16 cellular contexts compared by ENCODE assay signal in the genomic region with DNA sequence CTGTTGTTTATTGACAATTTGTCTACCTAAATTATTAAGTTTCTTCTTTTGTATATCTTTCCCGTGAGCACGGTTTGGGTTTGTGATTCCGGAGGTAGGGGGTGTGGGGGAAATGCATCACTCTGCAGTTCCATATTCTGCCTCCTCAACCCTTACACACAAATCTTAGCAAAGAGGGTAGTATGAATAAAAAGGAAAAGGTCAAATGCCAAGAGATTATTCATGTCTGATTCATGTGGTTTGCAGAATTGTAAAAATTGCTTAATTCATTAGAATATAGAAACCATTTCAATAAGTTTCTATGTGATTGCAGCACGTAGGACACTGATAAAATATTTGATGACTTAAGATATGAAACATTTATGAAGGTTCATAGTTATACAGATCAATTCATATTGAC.
DNase-seq lines count a peak whose midpoint lies in the region; ATAC-seq and TF ChIP-seq lines count a peak whose summit lies in the region.
"Had no signal": no experiment of that assay in that cellular context is flagged by ENCODE, and none has a peak within 500 bp of the region (broad histone marks: within the 10 kb centered on the region; RNA-seq: fewer than 3 reads in every experiment).

No MANE protein-coding gene starts in this region.

- no peak for TF ChIP-seq RAD21 in IMR-90 (IDR thresholded peaks at IDR 0.05; ENCODE audit: low read length)

- BruUV-seq in IMR-90 (replicated peaks; lab: Mats Ljungman, UMichigan) (no TSS peak), mammary epithelial cell (replicated peaks; lab: Mats Ljungman, UMichigan) (no TSS peak)

- DNase-seq in IMR-90 (peak; percentile 58), mammary epithelial cell (peak; percentile 51), fibroblast of peridontal ligament (ENCODE audit: extremely low read depth) (peak; percentile 15), NCI-H146 (lab: John Stamatoyannopoulos, UW) (no peak), NOMO-1 (lab: John Stamatoyannopoulos, UW; ENCODE audit: unreplicated experiment in 2 of 2) (no peak)
- DNase-seq in activated CD4-positive, alpha-beta T cell treated with anti-CD3 and anti-CD28 coated beads, Interleukin-2, amount 50 U/mL, for 1 hour: no peak
- DNase-seq: 8988T, NCI-H1092, NCI-H1694, NCI-H345, NCI-H526 treated with DMSO at 0.1 percent for 48 hours, PC-9, Right ventricle myocardium superior had no signal

- WGBS in IMR-90 (ENCODE audit: extremely low coverage in 2 of 2, insufficient read length in 1 of 2), 2 experiments: no CpG with 5 or more reads among the region's 4 CpGs
- 78% methylated on average over 4 of the region's 4 CpGs for WGBS in mammary epithelial cell (ENCODE audit: low coverage, missing lambda C conversion rate)

- H3K18ac ChIP-seq in IMR-90 (ENCODE audit: low read depth, low read length): no peak overlapping the region

- no peak overlapping the region for H2BK20ac ChIP-seq in IMR-90 (ENCODE audit: low read depth, low read length)

- no peak overlapping the region for H3K14ac ChIP-seq in IMR-90 (replicated peaks; ENCODE audit: low read depth, low read length)

- no peak overlapping the region for H3K4ac ChIP-seq in IMR-90 (ENCODE audit: low read depth, low read length)

- H3K79me1 ChIP-seq in IMR-90 (ENCODE audit: low read depth in 1 of 2, low read length in 2 of 2): no peaks in the 10 kb centered on the region

- H2BK5ac ChIP-seq in IMR-90 (ENCODE audit: low read depth, low read length, poor library complexity, severe bottlenecking): no peak overlapping the region

- H2AK9ac ChIP-seq in IMR-90 (replicated peaks; ENCODE audit: low read depth, low read length, poor library complexity): no peak overlapping the region

- H3K4me3 ChIP-seq in ACC112 (ENCODE audit: low read depth, low read length) (peak overlapping the region; percentile 24; the same call in 1 of the 2 replicates), IMR-90 (ENCODE audit: insufficient read depth, low read depth, low read length) (no peak overlapping the region), mammary epithelial cell (replicated peaks in 1 of 3; ENCODE audit: insufficient read depth in 1 of 3, low read depth in 2 of 3, low read length in 3 of 3) (no peak overlapping the region)
- H3K4me3 ChIP-seq: BLaER1 treated with 17β-estradiol and CSF1 and Interleukin-3, amounts not matched to agents 10 nM and 100 nM; PC-9 had no signal

- dilution Hi-C loops in IMR-90 (cut with HindIII; ENCODE audit: low sequenced_read_pairs, unreplicated experiment) (no loop called here), mammary epithelial cell (cut with HindIII; ENCODE audit: low sequenced_read_pairs) (no loop called here)

- H2AFZ ChIP-seq in ACC112 (ENCODE audit: low read length, unreplicated experiment) (peak overlapping the region; percentile 15), IMR-90 (replicated peaks; ENCODE audit: low read length, poor library complexity) (no peak overlapping the region), mammary epithelial cell (ENCODE audit: low read depth, low read length) (no peak overlapping the region)

- H4K5ac ChIP-seq in IMR-90 (ENCODE audit: low read depth, low read length): no peak overlapping the region

- H3K36me3 ChIP-seq in ACC112 (ENCODE audit: insufficient read depth, low read length): no peaks in the 10 kb centered on the region
- no peaks in the 10 kb centered on the region for H3K36me3 ChIP-seq in IMR-90 (ENCODE audit: control insufficient read depth, insufficient read depth, low read length)
- H3K36me3 ChIP-seq in mammary epithelial cell (ENCODE audit: insufficient read depth, low read length): no peaks in the 10 kb centered on the region
- H3K36me3 ChIP-seq: BLaER1 treated with 17β-estradiol and CSF1 and Interleukin-3, amounts not matched to agents 10 nM and 100 nM had no signal

- no peak overlapping the region for H4K91ac ChIP-seq in IMR-90 (ENCODE audit: insufficient read depth, low read depth, low read length)

- no peak overlapping the region for H3K4me2 ChIP-seq in IMR-90 (ENCODE audit: low read depth, low read length)
- no peak overlapping the region for H3K4me2 ChIP-seq in mammary epithelial cell (ENCODE audit: insufficient read depth, low read depth, low read length)
- H3K4me2 ChIP-seq: BLaER1 treated with 17β-estradiol and CSF1 and Interleukin-3, amounts not matched to agents 10 nM and 100 nM; PC-9 had no signal

- H3K27ac ChIP-seq in ACC112 (ENCODE audit: low read depth, low read length) (peak overlapping the region; percentile 55), IMR-90 (ENCODE audit: insufficient read depth, low read length) (no peak overlapping the region), mammary epithelial cell (ENCODE audit: insufficient read depth, low read depth, low read length) (no peak overlapping the region)
- H3K27ac ChIP-seq: BLaER1 treated with 17β-estradiol and CSF1 and Interleukin-3, amounts not matched to agents 10 nM and 100 nM; PC-9 had no signal

- H3K56ac ChIP-seq in IMR-90 (ENCODE audit: extremely low read depth, insufficient read depth, low read length): no peak overlapping the region

- intact Hi-C loops in IMR-90 (cut with micrococcal nuclease): no loop called here
- intact Hi-C loops in mammary epithelial cell (cut with micrococcal nuclease): loop anchor here (2.0 to 10.0 kb wide), 4 partner anchors 37 to 261 kb away; no protein-coding TSS in a partner anchor

- H3K23ac ChIP-seq in IMR-90 (ENCODE audit: low read depth, low read length): no peak overlapping the region

- H3K9me1 ChIP-seq in IMR-90 (ENCODE audit: insufficient read depth, low read length): peaks cover 5% of the 10 kb centered on the region

- no peak for ATAC-seq in IMR-90 (ENCODE audit: low read depth)
- ATAC-seq in HG02885 (IDR thresholded peaks at IDR 0.05; ENCODE audit: poor library complexity, unreplicated experiment): no peak

- H3K9me3 ChIP-seq in IMR-90 (ENCODE audit: control insufficient read depth, insufficient read depth, low read length) (peaks cover 3% of the 10 kb centered on the region; the same call in 1 of the 2 replicates), mammary epithelial cell (replicated peaks; ENCODE audit: insufficient read depth, low read length) (peaks cover 4% of the 10 kb centered on the region)

- in situ Hi-C loops in IMR-90 (cut with MboI; ENCODE audit: low sequenced_read_pairs) (no loop called here), mammary epithelial cell (cut with MboI; ENCODE audit: low sequenced_read_pairs in 2 of 2) (no loop called here)

- H4K20me1 ChIP-seq in IMR-90 (ENCODE audit: insufficient read depth, low read length) (no peaks in the 10 kb centered on the region), mammary epithelial cell (ENCODE audit: insufficient read depth, low read length) (no peaks in the 10 kb centered on the region)
- H4K20me1 ChIP-seq: BLaER1 treated with 17β-estradiol and CSF1 and Interleukin-3, amounts not matched to agents 10 nM and 100 nM had no signal

- H3K27me3 ChIP-seq in ACC112 (ENCODE audit: insufficient read depth, low read length): no peaks in the 10 kb centered on the region
- no peaks in the 10 kb centered on the region for H3K27me3 ChIP-seq in IMR-90 (ENCODE audit: control insufficient read depth, insufficient read depth, low read length)
- H3K27me3 ChIP-seq in mammary epithelial cell (ENCODE audit: insufficient read depth, low read length): no peaks in the 10 kb centered on the region
- H3K27me3 ChIP-seq: BLaER1 treated with 17β-estradiol and CSF1 and Interleukin-3, amounts not matched to agents 10 nM and 100 nM had no signal

- no peak overlapping the region for H3K9ac ChIP-seq in IMR-90 (ENCODE audit: low read depth, low read length)
- H3K9ac ChIP-seq in mammary epithelial cell (ENCODE audit: insufficient read depth, low read length): no peak overlapping the region
- H3K9ac ChIP-seq: BLaER1 treated with 17β-estradiol and CSF1 and Interleukin-3, amounts not matched to agents 10 nM and 100 nM had no signal

- no peak overlapping the region for H2BK120ac ChIP-seq in IMR-90 (ENCODE audit: low read depth, low read length)

- no peak overlapping the region for H2BK15ac ChIP-seq in IMR-90 (ENCODE audit: low read depth, low read length)

- TF ChIP-seq POLR2A in IMR-90 (IDR thresholded peaks at IDR 0.05; ENCODE audit: low read depth, low read length): no peak

- no peaks in the 10 kb centered on the region for H3K79me2 ChIP-seq in ACC112 (ENCODE audit: control insufficient read depth, insufficient read depth, low read length, unreplicated experiment)
- H3K79me2 ChIP-seq in mammary epithelial cell (ENCODE audit: insufficient read depth, low read length): no peaks in the 10 kb centered on the region

- H3K4me1 ChIP-seq in ACC112 (ENCODE audit: control insufficient read depth, insufficient read depth, low read length, unreplicated experiment) (peaks cover 18% of the 10 kb centered on the region), IMR-90 (ENCODE audit: control insufficient read depth, insufficient read depth, low read length) (peaks cover 4% of the 10 kb centered on the region), mammary epithelial cell (ENCODE audit: insufficient read depth, low read length) (peaks cover 9% of the 10 kb centered on the region)
- H3K4me1 ChIP-seq: BLaER1 treated with 17β-estradiol and CSF1 and Interleukin-3, amounts not matched to agents 10 nM and 100 nM had no signal

- TF ChIP-seq CTCF in IMR-90 (conservative IDR thresholded peaks at IDR 0.05; ENCODE audit: low read depth, low read length) (no peak), mammary epithelial cell (conservative IDR thresholded peaks at IDR 0.05 in 1 of 2, IDR thresholded peaks at IDR 0.05 in 1 of 2; ENCODE audit: extremely low read depth in 1 of 2, insufficient read depth in 1 of 2, low read depth in 1 of 2, low read length in 2 of 2) (no peak)

- no peak overlapping the region for H2AK5ac ChIP-seq in IMR-90 (ENCODE audit: low read depth, low read length)

- POLR2A ChIA-PET in IMR-90 (lab: Charles Lee; ENCODE audit: unreplicated experiment): no interaction called here

- CTCF ChIA-PET in IMR-90 (lab: Yijun Ruan, JAX) (no interaction called here), mammary epithelial cell (lab: Charles Lee; ENCODE audit: low non-redundant PET) (no interaction called here)

- no peak overlapping the region for H4K8ac ChIP-seq in IMR-90 (ENCODE audit: low read depth in 2 of 2, low read length in 2 of 2)

TF ChIP-seq in IMR-90, 13 proteins besides CTCF, POLR2A, EP300 and RAD21:
- TF ChIP-seq CEBPB (IDR thresholded peaks at IDR 0.05; ENCODE audit: low read depth, low read length): peak; percentile 57; the same call in 1 of the 2 replicates
- TF ChIP-seq FOS (IDR thresholded peaks at IDR 0.05; ENCODE audit: low read depth, low read length): no peak

Comparison
In these comparisons a context has a peak if more than half of its experiments do, and no peak if none do; other contexts are left out.
1. DNase-seq: peak in IMR-90 (single experiment), mammary epithelial cell (single experiment) and fibroblast of peridontal ligament (single experiment); none in NCI-H146 (single experiment), activated CD4-positive, alpha-beta T cell treated with anti-CD3 and anti-CD28 coated beads, Interleukin-2, amount 50 U/mL, for 1 hour (single experiment) and NOMO-1 (0 of 2).